In genomic region chr1:32334864-32335618, GRCh38 we compare ENCODE assay signal across 1 cellular context.
TF ChIP-seq lines count a peak whose summit lies in the region.

No MANE protein-coding gene starts in this region.

TF ChIP-seq in WTC11, 78 proteins besides CTCF, POLR2A, EP300 and RAD21 (continued from another document):
- TF ChIP-seq ZMAT4 (CRISPR knock-in tag; IDR thresholded peaks at IDR 0.05) (no peak), EMX1 (CRISPR knock-in tag; IDR thresholded peaks at IDR 0.05) (no peak), RORB (CRISPR knock-in tag; IDR thresholded peaks at IDR 0.05) (peak; percentile 87; the same call in 1 of the 2 replicates), ZNF138 (CRISPR knock-in tag; conservative IDR thresholded peaks at IDR 0.05) (no peak), ZNF425 (CRISPR knock-in tag; conservative IDR thresholded peaks at IDR 0.05) (no peak), NFATC4 (CRISPR knock-in tag; IDR thresholded peaks at IDR 0.05) (no peak), FOXP4 (CRISPR knock-in tag; IDR thresholded peaks at IDR 0.05) (0 out of 2 replicates have a peak, but pooled peaks have one; percentile 19), NR3C1 (CRISPR knock-in tag; conservative IDR thresholded peaks at IDR 0.05; ENCODE audit: low read depth) (no peak), MAX (CRISPR knock-in tag; IDR thresholded peaks at IDR 0.05) (peak; percentile 31; the same call in 1 of the 2 replicates)
- TF ChIP-seq, protein P1, sequence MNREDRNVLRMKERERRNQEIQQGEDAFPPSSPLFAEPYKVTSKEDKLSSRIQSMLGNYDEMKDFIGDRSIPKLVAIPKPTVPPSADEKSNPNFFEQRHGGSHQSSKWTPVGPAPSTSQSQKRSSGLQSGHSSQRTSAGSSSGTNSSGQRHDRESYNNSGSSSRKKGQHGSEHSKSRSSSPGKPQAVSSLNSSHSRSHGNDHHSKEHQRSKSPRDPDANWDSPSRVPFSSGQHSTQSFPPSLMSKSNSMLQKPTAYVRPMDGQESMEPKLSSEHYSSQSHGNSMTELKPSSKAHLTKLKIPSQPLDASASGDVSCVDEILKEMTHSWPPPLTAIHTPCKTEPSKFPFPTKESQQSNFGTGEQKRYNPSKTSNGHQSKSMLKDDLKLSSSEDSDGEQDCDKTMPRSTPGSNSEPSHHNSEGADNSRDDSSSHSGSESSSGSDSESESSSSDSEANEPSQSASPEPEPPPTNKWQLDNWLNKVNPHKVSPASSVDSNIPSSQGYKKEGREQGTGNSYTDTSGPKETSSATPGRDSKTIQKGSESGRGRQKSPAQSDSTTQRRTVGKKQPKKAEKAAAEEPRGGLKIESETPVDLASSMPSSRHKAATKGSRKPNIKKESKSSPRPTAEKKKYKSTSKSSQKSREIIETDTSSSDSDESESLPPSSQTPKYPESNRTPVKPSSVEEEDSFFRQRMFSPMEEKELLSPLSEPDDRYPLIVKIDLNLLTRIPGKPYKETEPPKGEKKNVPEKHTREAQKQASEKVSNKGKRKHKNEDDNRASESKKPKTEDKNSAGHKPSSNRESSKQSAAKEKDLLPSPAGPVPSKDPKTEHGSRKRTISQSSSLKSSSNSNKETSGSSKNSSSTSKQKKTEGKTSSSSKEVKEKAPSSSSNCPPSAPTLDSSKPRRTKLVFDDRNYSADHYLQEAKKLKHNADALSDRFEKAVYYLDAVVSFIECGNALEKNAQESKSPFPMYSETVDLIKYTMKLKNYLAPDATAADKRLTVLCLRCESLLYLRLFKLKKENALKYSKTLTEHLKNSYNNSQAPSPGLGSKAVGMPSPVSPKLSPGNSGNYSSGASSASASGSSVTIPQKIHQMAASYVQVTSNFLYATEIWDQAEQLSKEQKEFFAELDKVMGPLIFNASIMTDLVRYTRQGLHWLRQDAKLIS (CRISPR knock-in tag; IDR thresholded peaks at IDR 0.05; ENCODE audit: borderline replicate concordance) = no peak
- TF ChIP-seq, protein P2, sequence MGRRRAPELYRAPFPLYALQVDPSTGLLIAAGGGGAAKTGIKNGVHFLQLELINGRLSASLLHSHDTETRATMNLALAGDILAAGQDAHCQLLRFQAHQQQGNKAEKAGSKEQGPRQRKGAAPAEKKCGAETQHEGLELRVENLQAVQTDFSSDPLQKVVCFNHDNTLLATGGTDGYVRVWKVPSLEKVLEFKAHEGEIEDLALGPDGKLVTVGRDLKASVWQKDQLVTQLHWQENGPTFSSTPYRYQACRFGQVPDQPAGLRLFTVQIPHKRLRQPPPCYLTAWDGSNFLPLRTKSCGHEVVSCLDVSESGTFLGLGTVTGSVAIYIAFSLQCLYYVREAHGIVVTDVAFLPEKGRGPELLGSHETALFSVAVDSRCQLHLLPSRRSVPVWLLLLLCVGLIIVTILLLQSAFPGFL (CRISPR knock-in tag; IDR thresholded peaks at IDR 0.05; ENCODE audit: borderline replicate concordance) = no peak
